2 cellular contexts compared by ENCODE assay signal in genomic region chr10:102960158-102960557, GRCh38.
TF ChIP-seq lines count a peak whose summit lies in the region.

No MANE protein-coding gene starts in this region.

TF ChIP-seq in HepG2, 621 proteins besides CTCF, POLR2A, EP300 and RAD21:
- TF ChIP-seq SALL1 (CRISPR knock-in tag; IDR thresholded peaks at IDR 0.05) (no peak), CEBPB (IDR thresholded peaks at IDR 0.05; ENCODE audit: borderline replicate concordance, low read depth, low read length) (peak; percentile 55; the same call in 1 of the 2 replicates)
TF ChIP-seq in HepG2: peak in this region for 1.

TF ChIP-seq in K562, 482 proteins besides CTCF, POLR2A, EP300 and RAD21:
- TF ChIP-seq CEBPB (tag; IDR thresholded peaks at IDR 0.05) (peak; percentile 46; the same call in 1 of the 2 replicates), ZNF57 (CRISPR knock-in tag; IDR thresholded peaks at IDR 0.05) (no peak)
